Comparison of ENCODE assay signal across 11 cellular contexts in genomic region chr11:46353706-46354105, GRCh38. TPM values are rescaled to one million over a fixed set of nuclear protein-coding genes. Genes with fewer than 3 reads are reported as not detected.
A peak's percentile ranks its signal among the peaks of the same experiment; 100 is the strongest.
DNase-seq lines count a peak whose midpoint lies in the region; ATAC-seq and TF ChIP-seq lines count a peak whose summit lies in the region.
"Had no signal": no experiment of that assay in that cellular context is flagged by ENCODE, and none has a peak within 500 bp of the region (broad histone marks: within the 10 kb centered on the region; RNA-seq: fewer than 3 reads in every experiment).

No MANE protein-coding gene starts in this region.

- H3K36me3 ChIP-seq in CD8-positive, alpha-beta memory T cell (ENCODE audit: insufficient read depth, low read length) = peaks cover 5% of the 10 kb centered on the region
- no peaks in the 10 kb centered on the region for H3K36me3 ChIP-seq in endodermal cell (ENCODE audit: control insufficient read depth, insufficient read depth, low read length)

- no peak for ATAC-seq in HG03565 (IDR thresholded peaks at IDR 0.05; ENCODE audit: unreplicated experiment)
- ATAC-seq: Panc1, upper lobe of right lung had no signal

- peaks cover 83 to 95% (median 92%) of the 10 kb centered on the region in 3 donors for H3K4me1 Mint-ChIP-seq in CD8-positive, alpha-beta memory T cell
- H3K4me1 Mint-ChIP-seq in activated CD4-positive, alpha-beta T cell treated with anti-CD3 and anti-CD28 coated beads, Interleukin-2, amount 10 ng/mL, durations not matched to agents 24 days and 14 days = peaks cover 53% of the 10 kb centered on the region
- H3K4me1 Mint-ChIP-seq in brain = peaks cover 68% of the 10 kb centered on the region
- peaks cover 40% of the 10 kb centered on the region for H3K4me1 Mint-ChIP-seq in endodermal cell

- peaks cover 0 to 44% (median 0%) of the 10 kb centered on the region in 3 donors for H3K36me3 Mint-ChIP-seq in CD8-positive, alpha-beta memory T cell
- peaks cover 8% of the 10 kb centered on the region for H3K36me3 Mint-ChIP-seq in activated CD4-positive, alpha-beta T cell treated with anti-CD3 and anti-CD28 coated beads, Interleukin-2, amount 10 ng/mL, durations not matched to agents 24 days and 14 days (ENCODE audit: low read depth)
- H3K36me3 Mint-ChIP-seq in brain (no peaks in the 10 kb centered on the region), endodermal cell (ENCODE audit: low read depth) (peaks cover 4% of the 10 kb centered on the region)

- H3K9me3 ChIP-seq in CD8-positive, alpha-beta memory T cell (ENCODE audit: low read length) = no peaks in the 10 kb centered on the region
- H3K9me3 ChIP-seq in endodermal cell (ENCODE audit: control insufficient read depth, low read length) = no peaks in the 10 kb centered on the region
- H3K9me3 ChIP-seq: upper lobe of right lung had no signal

- H3K9me3 Mint-ChIP-seq in CD8-positive, alpha-beta memory T cell = no peaks in the 10 kb centered on the region
- H3K9me3 Mint-ChIP-seq in activated CD4-positive, alpha-beta T cell treated with anti-CD3 and anti-CD28 coated beads, Interleukin-2, amount 10 ng/mL, durations not matched to agents 24 days and 14 days = no peaks in the 10 kb centered on the region
- H3K9me3 Mint-ChIP-seq in brain (no peaks in the 10 kb centered on the region), endodermal cell (no peaks in the 10 kb centered on the region)

- no peak overlapping the region for H3K9ac ChIP-seq in endodermal cell (ENCODE audit: extremely low read depth, low read length, poor library complexity, severe bottlenecking)

- H3K27ac ChIP-seq in CD8-positive, alpha-beta memory T cell (ENCODE audit: low read depth, low read length) = no peak overlapping the region
- no peak overlapping the region for H3K27ac ChIP-seq in endodermal cell (ENCODE audit: low read depth, low read length)
- H3K27ac ChIP-seq: upper lobe of right lung had no signal

- TF ChIP-seq CTCF in brain (conservative IDR thresholded peaks at IDR 0.05) = no peak
- TF ChIP-seq CTCF in endodermal cell (conservative IDR thresholded peaks at IDR 0.05) = no peak
- no peak for TF ChIP-seq CTCF in GM20000 (IDR thresholded peaks at IDR 0.05; ENCODE audit: extremely low read depth, missing control alignments)

- CTCF ChIA-PET in CD8-positive, alpha-beta memory T cell (lab: Charles Lee) = interaction anchor here (1.7 to 18.1 kb wide), 4 partner anchors 10 to 116 kb away, joined by 5 to 358 read pairs (median 7); no protein-coding TSS in a partner anchor

- peaks cover 80% of the 10 kb centered on the region for H3K4me1 ChIP-seq in CD8-positive, alpha-beta memory T cell (ENCODE audit: insufficient read depth, low read length)
- peaks cover 5% of the 10 kb centered on the region for H3K4me1 ChIP-seq in endodermal cell (ENCODE audit: control insufficient read depth, insufficient read depth, low read length)

- POLR2A ChIA-PET in CD8-positive, alpha-beta memory T cell (lab: Charles Lee) = no interaction called here

- intact Hi-C loops in activated CD4-positive, alpha-beta T cell treated with anti-CD3 and anti-CD28 coated beads, Interleukin-2, amount 10 ng/mL, durations not matched to agents 24 days and 14 days (cut with micrococcal nuclease) = no loop called here

- H3K4me3 Mint-ChIP-seq in CD8-positive, alpha-beta memory T cell = peak overlapping the region in 6 of 7 donors; percentile 16 to 98 (median 82)
- peak overlapping the region; percentile 86 for H3K4me3 Mint-ChIP-seq in activated CD4-positive, alpha-beta T cell treated with anti-CD3 and anti-CD28 coated beads, Interleukin-2, amount 10 ng/mL, durations not matched to agents 24 days and 14 days
- H3K4me3 Mint-ChIP-seq in brain = peak overlapping the region in 1 of 5 experiments; percentile 24
- H3K4me3 Mint-ChIP-seq in endodermal cell = no peak overlapping the region

- no peaks in the 10 kb centered on the region for H3K27me3 ChIP-seq in CD8-positive, alpha-beta memory T cell (ENCODE audit: insufficient read depth, low read length, poor library complexity, severe bottlenecking)
- no peaks in the 10 kb centered on the region for H3K27me3 ChIP-seq in endodermal cell (ENCODE audit: control insufficient read depth, insufficient read depth, low read length, poor library complexity, severe bottlenecking)
- H3K27me3 ChIP-seq: upper lobe of right lung had no signal

- peak in 1 of 5 donors; percentile 30 for DNase-seq in CD8-positive, alpha-beta memory T cell
- peak; percentile 73 for DNase-seq in activated CD4-positive, alpha-beta T cell treated with anti-CD3 and anti-CD28 coated beads, Interleukin-2, amount 10 ng/mL, durations not matched to agents 24 days and 14 days
- peak; percentile 81 for DNase-seq in stimulated activated CD4-positive, alpha-beta T cell treated with anti-CD3 and anti-CD28 coated beads, Interleukin-2, amount 100 ng/mL, for 4 hours (ENCODE audit: low read depth)
- no peak for DNase-seq in NAMALWA (ENCODE audit: low spot score)
- no peak for DNase-seq in endodermal cell
- DNase-seq in GM20000 (ENCODE audit: low spot score) = no peak
- DNase-seq: upper lobe of right lung had no signal

- H3K27ac Mint-ChIP-seq in CD8-positive, alpha-beta memory T cell = peak overlapping the region; percentile 54 to 98 (median 90)
- peak overlapping the region; percentile 59 for H3K27ac Mint-ChIP-seq in activated CD4-positive, alpha-beta T cell treated with anti-CD3 and anti-CD28 coated beads, Interleukin-2, amount 10 ng/mL, durations not matched to agents 24 days and 14 days
- H3K27ac Mint-ChIP-seq in brain (peak overlapping the region in 3 of 5 experiments; percentile 60 to 87 (median 85)), endodermal cell (no peak overlapping the region)

- no peaks in the 10 kb centered on the region for H3K27me3 Mint-ChIP-seq in CD8-positive, alpha-beta memory T cell
- H3K27me3 Mint-ChIP-seq in activated CD4-positive, alpha-beta T cell treated with anti-CD3 and anti-CD28 coated beads, Interleukin-2, amount 10 ng/mL, durations not matched to agents 24 days and 14 days = no peaks in the 10 kb centered on the region
- H3K27me3 Mint-ChIP-seq in brain (no peaks in the 10 kb centered on the region), endodermal cell (ENCODE audit: insufficient read depth) (no peaks in the 10 kb centered on the region)

- 69 to 71% methylated on average over 5 to 9 of the region's 9 CpGs for WGBS in endodermal cell (ENCODE audit: insufficient coverage in 1 of 2, insufficient read length in 1 of 2), 2 experiments

- no peak overlapping the region for H3K4me3 ChIP-seq in CD8-positive, alpha-beta memory T cell (ENCODE audit: low read length)
- no peak overlapping the region for H3K4me3 ChIP-seq in endodermal cell (ENCODE audit: low read length)
- H3K4me3 ChIP-seq: upper lobe of right lung had no signal

RNA-seq across cellular contexts. Expression of gene DGKZ, which starts 6.4 kb away (rescaled TPM):
- total RNA-seq in CD8-positive, alpha-beta memory T cell = 10 to 100 TPM; 85.8 to 87.2 TPM
- 87.4 TPM for polyA plus RNA-seq in CD8-positive, alpha-beta memory T cell
- 87.4 and 94.7 TPM in 2 replicates for total RNA-seq in activated CD4-positive, alpha-beta T cell treated with anti-CD3 and anti-CD28 coated beads, Interleukin-2, amount 10 ng/mL, durations not matched to agents 24 days and 14 days
- 98.9 TPM for polyA plus RNA-seq in brain (ENCODE audit: insufficient read depth, low read depth, low replicate concordance)
- total RNA-seq in endodermal cell = 10 to 100 TPM; 49.6 to 57.3 TPM
- 40.7 TPM for polyA plus RNA-seq in endodermal cell (2013, experiment 1 of 2)
- polyA plus RNA-seq in endodermal cell (2013, experiment 2 of 2) = 38.7 TPM

RNA-seq across cellular contexts. Expression of gene MDK, which starts 27.8 kb away (rescaled TPM):
- 1 to 10 TPM; 1.1 to 1.2 TPM for total RNA-seq in CD8-positive, alpha-beta memory T cell
- 0.97 TPM for polyA plus RNA-seq in CD8-positive, alpha-beta memory T cell
- 5.4 and 7.1 TPM in 2 replicates for total RNA-seq in activated CD4-positive, alpha-beta T cell treated with anti-CD3 and anti-CD28 coated beads, Interleukin-2, amount 10 ng/mL, durations not matched to agents 24 days and 14 days
- 391 TPM for polyA plus RNA-seq in brain (ENCODE audit: insufficient read depth, low read depth, low replicate concordance)
- total RNA-seq in endodermal cell = 1,000 to 10,000 TPM in 1 of 2 donors, 100 to 1,000 TPM in 1; 644 to 1,502 TPM
- 1,103 TPM for polyA plus RNA-seq in endodermal cell (2013, experiment 1 of 2)
- 1,014 TPM for polyA plus RNA-seq in endodermal cell (2013, experiment 2 of 2)

RNA-seq across cellular contexts. Expression of gene CHRM4, which starts 37.9 kb away (rescaled TPM):
- not detected for total RNA-seq in CD8-positive, alpha-beta memory T cell
- polyA plus RNA-seq in CD8-positive, alpha-beta memory T cell = 0.63 TPM
- 0.80 and 0.84 TPM in 2 replicates for total RNA-seq in activated CD4-positive, alpha-beta T cell treated with anti-CD3 and anti-CD28 coated beads, Interleukin-2, amount 10 ng/mL, durations not matched to agents 24 days and 14 days
- 17.8 TPM for polyA plus RNA-seq in brain (ENCODE audit: insufficient read depth, low read depth, low replicate concordance)
- total RNA-seq in endodermal cell = under 1 TPM in 1 of 2 donors, not detected in 1; 0.46 TPM
- 0.28 TPM for polyA plus RNA-seq in endodermal cell (2013, experiment 1 of 2)
- polyA plus RNA-seq in endodermal cell (2013, experiment 2 of 2) = 0.25 TPM
- total RNA-seq: posterior vena cava had no signal

Comparison
In these comparisons a context has a peak if more than half of its experiments do, and no peak if none do; other contexts are left out.
1. DNase-seq: peak in activated CD4-positive, alpha-beta T cell treated with anti-CD3 and anti-CD28 coated beads, Interleukin-2, amount 10 ng/mL, durations not matched to agents 24 days and 14 days (single experiment) and stimulated activated CD4-positive, alpha-beta T cell treated with anti-CD3 and anti-CD28 coated beads, Interleukin-2, amount 100 ng/mL, for 4 hours (single experiment); none in NAMALWA (single experiment), endodermal cell (single experiment) and GM20000 (single experiment).
2. RNA of gene MDK, which starts 27.8 kb away (total RNA-seq): 644 to 1,502 TPM in endodermal cell; 5.4 to 7.1 TPM in activated CD4-positive, alpha-beta T cell treated with anti-CD3 and anti-CD28 coated beads, Interleukin-2, amount 10 ng/mL, durations not matched to agents 24 days and 14 days and 1.1 to 1.2 TPM in CD8-positive, alpha-beta memory T cell; every median in the first group is over 10 times any median in the second.